Comparison of ENCODE assay signal across 20 cellular contexts in the genomic region with DNA sequence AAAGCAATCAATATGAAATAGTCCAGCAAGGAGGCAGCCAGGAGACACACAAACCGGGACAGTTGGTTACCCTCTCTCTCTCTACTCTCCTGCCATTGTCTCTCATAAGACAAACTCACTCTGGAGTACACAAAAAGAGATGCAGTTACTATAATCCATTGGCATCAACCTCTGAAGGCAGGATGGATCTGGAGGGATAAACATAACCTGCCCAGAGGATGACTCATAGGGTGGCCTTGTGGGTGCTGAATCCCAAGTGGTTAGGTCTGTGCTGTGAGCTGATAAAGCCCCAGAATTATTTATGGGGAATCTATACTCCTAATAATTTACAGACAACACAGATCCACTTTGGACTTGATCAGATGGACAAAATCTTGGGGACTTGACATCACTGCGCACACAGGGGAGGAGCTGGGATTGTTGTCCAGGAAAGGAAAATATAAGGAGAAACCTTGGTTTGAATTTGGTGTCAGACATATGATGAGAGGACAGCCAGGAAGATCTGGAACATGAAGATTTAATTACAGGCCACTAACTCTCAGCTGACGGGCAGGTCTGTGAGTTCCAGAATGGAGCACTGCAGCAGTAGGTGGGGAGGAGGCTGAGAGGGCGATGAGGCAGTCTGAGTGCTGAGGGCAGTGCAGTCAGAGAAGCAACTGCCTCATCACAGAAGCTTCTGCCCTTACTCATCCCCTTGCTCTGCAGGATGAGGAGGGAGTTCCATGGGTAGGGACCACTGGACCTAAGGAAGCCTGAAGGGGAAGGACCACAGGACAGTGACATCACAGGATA.
DNase-seq lines count a peak whose midpoint lies in the region; ATAC-seq, FAIRE-seq and TF ChIP-seq lines count a peak whose summit lies in the region.
"Had no signal": no experiment of that assay in that cellular context is flagged by ENCODE, and none has a peak within 500 bp of the region (broad histone marks: within the 10 kb centered on the region; RNA-seq: fewer than 3 reads in every experiment).

No MANE protein-coding gene starts in this region.

- H4K20me1 ChIP-seq in H1 (replicated peaks in 1 of 2; ENCODE audit: control insufficient read depth in 1 of 2, insufficient read depth in 2 of 2, low read length in 2 of 2), result no peaks in the 10 kb centered on the region

- CTCF ChIA-PET in H1 (lab: Charles Lee; ENCODE audit: partially characterized antibody), result interaction anchor here (0.8 to 5.0 kb wide), 13 partner anchors 8 to 148 kb away, joined by 3 to 80 read pairs (median 4); no protein-coding TSS in a partner anchor

- no peak overlapping the region for H3K4ac ChIP-seq in H1 (replicated peaks; ENCODE audit: insufficient read length, low read depth, low read length)

- no peak overlapping the region for H2BK5ac ChIP-seq in H1 (ENCODE audit: low read depth, low read length)

- H3K4me1 ChIP-seq in right cardiac atrium (ENCODE audit: control insufficient read depth, insufficient read depth, low read length) (no peaks in the 10 kb centered on the region), heart left ventricle (peaks cover 0 to 6% (median 0%) of the 10 kb centered on the region in 12 donors), H1 (replicated peaks in 1 of 4; ENCODE audit: control insufficient read depth in 3 of 4, insufficient read depth in 4 of 4, low read length in 3 of 4) (peaks cover 0 to 10% (median 5%) of the 10 kb centered on the region in 4 experiments; a peak in 6 of 7 replicates), parathyroid adenoma (peaks cover 20% of the 10 kb centered on the region)

- H3K23me2 ChIP-seq in H1 (ENCODE audit: low read depth, low read length), result no peaks in the 10 kb centered on the region; the same call in 1 of the 2 replicates

- POLR2A ChIA-PET in H1 (lab: Charles Lee; ENCODE audit: partially characterized antibody), result no interaction called here

- H3K4me2 ChIP-seq in H1 (ENCODE audit: insufficient read depth in 1 of 2, low read depth in 2 of 2, low read length in 2 of 2) (no peak overlapping the region), parathyroid adenoma (ENCODE audit: low read length) (no peak overlapping the region)

- no peak overlapping the region for H2BK12ac ChIP-seq in H1 (ENCODE audit: low read depth, low read length)

- no peak overlapping the region for H2AK5ac ChIP-seq in H1 (ENCODE audit: low read depth, low read length)

- TF ChIP-seq POLR2A in heart left ventricle (IDR thresholded peaks at IDR 0.05) (no peak), H1 (IDR thresholded peaks at IDR 0.05; ENCODE audit: control extremely low read depth in 1 of 2, low read depth in 2 of 2, low read length in 2 of 2) (no peak)

- no peak for FAIRE-seq in H1 (lab: Jason Lieb, UNC)
- FAIRE-seq: G401.6, K562 had no signal

- H3K9ac ChIP-seq in H1 (replicated peaks in 1 of 4; ENCODE audit: extremely low read depth in 1 of 4, low read depth in 3 of 4, low read length in 3 of 4) (no peak overlapping the region), parathyroid adenoma (no peak overlapping the region)

- H4K5ac ChIP-seq in H1 (ENCODE audit: insufficient read length, low read depth, low read length), result no peak overlapping the region

- no peaks in the 10 kb centered on the region for H3K27me3 ChIP-seq in right cardiac atrium (ENCODE audit: control insufficient read depth, insufficient read depth)
- no peaks in the 10 kb centered on the region for H3K27me3 ChIP-seq in heart left ventricle
- 0 out of 7 replicates have a peak, but pooled peaks cover 0 to 3% (median 0%) of the 10 kb centered on the region in 4 experiments for H3K27me3 ChIP-seq in H1 (replicated peaks in 1 of 4; ENCODE audit: control insufficient read depth in 3 of 4, extremely low read depth in 1 of 4, insufficient read depth in 3 of 4, low read length in 3 of 4)
- no peaks in the 10 kb centered on the region for H3K27me3 ChIP-seq in parathyroid adenoma (ENCODE audit: control insufficient read depth, insufficient read depth, low read length)

- H3K23ac ChIP-seq in H1 (ENCODE audit: insufficient read length), result no peak overlapping the region

- no peak for TF ChIP-seq EP300 in H1 (IDR thresholded peaks at IDR 0.05; ENCODE audit: borderline replicate concordance in 1 of 2, low read depth in 2 of 2, low read length in 2 of 2)

- no peak overlapping the region for H3K4me3 ChIP-seq in right cardiac atrium (ENCODE audit: low read length)
- no peak overlapping the region for H3K4me3 ChIP-seq in heart left ventricle
- no peak overlapping the region for H3K4me3 ChIP-seq in H1 (ENCODE audit: extremely low read depth in 1 of 4, insufficient read depth in 2 of 4, low read depth in 3 of 4, low read length in 4 of 4)
- no peak overlapping the region for H3K4me3 ChIP-seq in parathyroid adenoma (ENCODE audit: low read depth, low read length)
- H3K4me3 ChIP-seq: K562 had no signal

- H3K9me3 ChIP-seq in right cardiac atrium (ENCODE audit: control insufficient read depth, low read length) (peaks cover 4% of the 10 kb centered on the region), heart left ventricle (peaks cover 0 to 24% (median 9%) of the 10 kb centered on the region in 12 donors), H1 (ENCODE audit: insufficient read depth in 2 of 2, low read depth in 1 of 2, low read length in 1 of 2) (peaks cover 19 to 22% of the 10 kb centered on the region in 2 experiments), parathyroid adenoma (ENCODE audit: control insufficient read depth, low read length) (no peaks in the 10 kb centered on the region)

- no peak for ATAC-seq in right cardiac atrium
- no peak for ATAC-seq in heart left ventricle
- ATAC-seq: K562 had no signal

- no peaks in the 10 kb centered on the region for H3K79me1 ChIP-seq in H1 (ENCODE audit: low read depth, low read length)

- H3K36me3 ChIP-seq in heart left ventricle (no peaks in the 10 kb centered on the region), H1 (ENCODE audit: control insufficient read depth in 2 of 4, insufficient read depth in 4 of 4, low read length in 3 of 4) (peaks cover 0 to 3% (median 0%) of the 10 kb centered on the region in 4 experiments; a peak in 2 of 8 replicates), parathyroid adenoma (ENCODE audit: control insufficient read depth, insufficient read depth, low read length) (no peaks in the 10 kb centered on the region)

- TF ChIP-seq RAD21 in H1 (IDR thresholded peaks at IDR 0.05 in 1 of 2, conservative IDR thresholded peaks at IDR 0.05 in 1 of 2; ENCODE audit: low read depth in 2 of 2, low read length in 2 of 2), result no peak

- H4K91ac ChIP-seq in H1 (replicated peaks; ENCODE audit: insufficient read length, low read length), result peak overlapping the region; percentile 19

- DNase-seq in right cardiac atrium (no peak), heart left ventricle (no peak), H1 (ENCODE audit: low read depth in 1 of 2, low spot score in 2 of 2) (no peak), iPS-NIHi7 (ENCODE audit: extremely low spot score) (no peak), GM19240 (ENCODE audit: insufficient read length, low spot score) (no peak), NOMO-1 treated with dmso at 0.1 percent for 144 hours (lab: John Stamatoyannopoulos, UW; ENCODE audit: unreplicated experiment) (no peak), germinal center (ENCODE audit: low spot score) (no peak)
- DNase-seq: 8988T, DMS79, GOT3, NCI-H1417 treated with DMSO at 0.1 percent for 48 hours, NCI-H187 treated with DMSO at 0.1 percent for 48 hours, NCI-H2227 treated with DMSO at 0.1 percent for 48 hours, NCI-H510A treated with DMSO at 0.1 percent for 48 hours, NCI-H774, SIG-M5 had no signal

- WGBS in right cardiac atrium, result 82% methylated on average over 4 of the region's 4 CpGs
- 80 to 88% (median 83%) methylated on average over 4 of the region's 4 CpGs for WGBS in heart left ventricle, 4 donors
- WGBS in H1 (ENCODE audit: extremely low coverage in 1 of 2, insufficient coverage in 1 of 2, insufficient read length in 1 of 2, insufficient replicate concordance in 2 of 2, low coverage in 1 of 2, low lambda C conversion rate in 2 of 2, missing lambda C conversion rate in 1 of 2), 2 experiments, result 85% methylated on average over 4 of the region's 4 CpGs; no CpG with 5 or more reads in 1 of the 2 experiments

- no peak overlapping the region for H4K8ac ChIP-seq in H1 (ENCODE audit: extremely low read depth, insufficient read depth, low read length)

- H3K79me2 ChIP-seq in H1 (ENCODE audit: control insufficient read depth in 1 of 2, insufficient read depth in 2 of 2, low read length in 2 of 2) (no peaks in the 10 kb centered on the region), parathyroid adenoma (no peaks in the 10 kb centered on the region)

- H3K27ac ChIP-seq in right cardiac atrium (ENCODE audit: low read length), result peak overlapping the region; percentile 43
- no peak overlapping the region for H3K27ac ChIP-seq in heart left ventricle
- H3K27ac ChIP-seq in H1 (ENCODE audit: low read depth, low read length), result no peak overlapping the region
- H3K27ac ChIP-seq in parathyroid adenoma, result no peak overlapping the region
- H3K27ac ChIP-seq: RWPE1 had no signal

- no peak overlapping the region for H3K18ac ChIP-seq in H1 (ENCODE audit: extremely low read depth, low read length)

- no peak overlapping the region for H2BK120ac ChIP-seq in H1 (replicated peaks; ENCODE audit: low read depth, low read length)

- TF ChIP-seq CTCF in heart left ventricle (IDR thresholded peaks at IDR 0.05), result no peak
- TF ChIP-seq CTCF in H1 (IDR thresholded peaks at IDR 0.05; ENCODE audit: control extremely low read depth in 1 of 3, insufficient read depth in 1 of 3, low read depth in 1 of 3, low read length in 3 of 3), result no peak
- TF ChIP-seq CTCF in parathyroid adenoma (IDR thresholded peaks at IDR 0.05), result no peak

- H2BK20ac ChIP-seq in H1 (ENCODE audit: low read length), result no peak overlapping the region

- no peak overlapping the region for H3K14ac ChIP-seq in H1 (ENCODE audit: insufficient read length)

- H2AFZ ChIP-seq in H1 (ENCODE audit: low read length), result no peak overlapping the region
- peak overlapping the region; percentile 29 for H2AFZ ChIP-seq in parathyroid adenoma

- H2BK15ac ChIP-seq in H1 (ENCODE audit: low read length), result no peak overlapping the region

- intact Hi-C loops in right cardiac atrium (cut with DNase I), result no loop called here
- intact Hi-C loops in heart left ventricle (cut with DNase I), result no loop called here

- H3K56ac ChIP-seq in H1 (replicated peaks; ENCODE audit: insufficient read length, low read depth, low read length), result no peak overlapping the region

TF ChIP-seq in H1, 55 proteins besides CTCF, POLR2A, EP300 and RAD21 (continues in another document):
- TF ChIP-seq RXRA (IDR thresholded peaks at IDR 0.05; ENCODE audit: insufficient read depth, low read depth, low read length) (no peak), KDM4A (IDR thresholded peaks at IDR 0.05; ENCODE audit: low read depth, low read length, severe bottlenecking) (no peak), JUN (IDR thresholded peaks at IDR 0.05; ENCODE audit: low read depth, low read length) (no peak), KDM1A (IDR thresholded peaks at IDR 0.05; ENCODE audit: borderline replicate concordance, low read length) (no peak), GABPA (IDR thresholded peaks at IDR 0.05; ENCODE audit: borderline replicate concordance, insufficient read depth, low read length) (no peak), POU5F1 (IDR thresholded peaks at IDR 0.05; ENCODE audit: low read depth, low read length) (no peak), SIN3A (conservative IDR thresholded peaks at IDR 0.05 in 1 of 2, IDR thresholded peaks at IDR 0.05 in 1 of 2; ENCODE audit: low read depth in 1 of 2, low read length in 2 of 2) (no peak), CHD2 (IDR thresholded peaks at IDR 0.05; ENCODE audit: low read length) (no peak)
